10 cellular contexts compared by ENCODE assay signal in the genomic region with DNA sequence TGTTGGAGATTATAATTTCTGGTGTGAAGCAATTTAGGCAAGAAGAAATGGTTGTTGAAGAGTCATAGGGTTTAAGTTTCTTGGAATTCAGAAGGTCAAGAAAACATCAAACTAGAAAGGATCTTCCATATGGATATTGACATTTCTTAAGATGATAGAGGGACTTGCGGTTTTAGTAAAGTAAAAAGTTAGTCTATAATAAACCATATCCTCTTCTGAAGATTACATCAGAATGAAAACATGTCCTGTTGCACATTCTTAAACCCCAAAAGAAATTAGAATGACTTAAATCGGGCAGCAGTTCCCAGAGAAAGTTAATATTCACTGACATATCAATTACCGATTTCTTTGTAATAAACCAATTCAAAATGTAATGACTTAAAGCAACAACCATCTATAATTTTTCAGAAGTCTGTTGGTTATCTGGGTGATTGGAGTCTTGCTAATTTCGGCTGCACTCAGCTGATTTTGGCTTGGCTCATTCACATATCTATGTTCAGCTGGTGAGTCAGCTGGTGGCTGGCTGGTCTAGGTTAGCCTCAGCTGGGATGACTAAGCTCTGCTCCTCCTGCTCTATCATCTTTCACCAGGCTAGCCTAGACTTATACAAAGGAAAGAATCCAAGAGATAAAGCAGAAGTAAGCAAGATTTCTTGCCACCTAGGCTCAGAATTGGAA. TPM values are rescaled to one million over a fixed set of nuclear protein-coding genes. Genes with fewer than 3 reads are reported as not detected.
DNase-seq lines count a peak whose midpoint lies in the region; ATAC-seq, FAIRE-seq and TF ChIP-seq lines count a peak whose summit lies in the region.
"Had no signal": no experiment of that assay in that cellular context is flagged by ENCODE, and none has a peak within 500 bp of the region (broad histone marks: within the 10 kb centered on the region; RNA-seq: fewer than 3 reads in every experiment).

No MANE protein-coding gene starts in this region.

- no peaks in the 10 kb centered on the region for H3K36me3 ChIP-seq in right lobe of liver
- H3K36me3 ChIP-seq in HepG2 (replicated peaks in 1 of 2; ENCODE audit: control insufficient read depth in 1 of 2, insufficient read depth in 2 of 2, low read length in 2 of 2), result no peaks in the 10 kb centered on the region
- H3K36me3 ChIP-seq in thoracic aorta, result no peaks in the 10 kb centered on the region

- H3K27me3 ChIP-seq in right lobe of liver (no peaks in the 10 kb centered on the region), HepG2 (ENCODE audit: control insufficient read depth in 1 of 2, insufficient read depth in 2 of 2, low read length in 2 of 2) (no peaks in the 10 kb centered on the region), thoracic aorta (replicated peaks; ENCODE audit: insufficient read depth) (no peaks in the 10 kb centered on the region)

- H3K27ac ChIP-seq in right lobe of liver (no peak overlapping the region), HepG2 (ENCODE audit: extremely low read length, insufficient read depth, low read length) (no peak overlapping the region), thoracic aorta (peak overlapping the region in 1 of 2 donors; percentile 13)
- H3K27ac ChIP-seq: parathyroid adenoma, SK-N-MC had no signal

- TF ChIP-seq EP300 in HepG2 (IDR thresholded peaks at IDR 0.05; ENCODE audit: low read depth in 2 of 2, low read length in 2 of 2) (no peak), HepG2 (CRISPR knock-in tag; IDR thresholded peaks at IDR 0.05; ENCODE audit: borderline replicate concordance) (no peak)

- WGBS in right lobe of liver (ENCODE audit: insufficient coverage, low coverage, low lambda C conversion rate, missing lambda C conversion rate), result 68% methylated on average over 4 of the region's 4 CpGs
- WGBS in HepG2 (ENCODE audit: low lambda C conversion rate), result 26% methylated on average over 4 of the region's 4 CpGs

- H3K4me1 ChIP-seq in right lobe of liver (peaks cover 0 to 6% (median 0%) of the 10 kb centered on the region in 4 donors), HepG2 (ENCODE audit: insufficient read depth, low read length) (no peaks in the 10 kb centered on the region), thoracic aorta (ENCODE audit: control insufficient read depth in 1 of 2, low read depth in 2 of 2) (peaks cover 0 to 5% of the 10 kb centered on the region in 2 donors)
- H3K4me1 ChIP-seq: parathyroid adenoma had no signal

- BruUV-seq in HepG2 (replicated peaks; lab: Mats Ljungman, UMichigan), result no TSS peak

- H4K20me1 ChIP-seq in HepG2 (ENCODE audit: insufficient read depth, low read length), result no peaks in the 10 kb centered on the region

- H3K9ac ChIP-seq in HepG2 (ENCODE audit: insufficient read depth, low read depth, low read length), result no peak overlapping the region
- H3K9ac ChIP-seq: parathyroid adenoma had no signal

- no peaks in the 10 kb centered on the region for H3K79me2 ChIP-seq in HepG2 (ENCODE audit: insufficient read depth, low read length)
- H3K79me2 ChIP-seq: parathyroid adenoma had no signal

- TF ChIP-seq POLR2A in right lobe of liver (IDR thresholded peaks at IDR 0.05), result no peak
- TF ChIP-seq POLR2A in HepG2 (IDR thresholded peaks at IDR 0.05; ENCODE audit: insufficient read depth in 1 of 2, low read depth in 2 of 2, low read length in 2 of 2), result no peak

- CTCF ChIA-PET in HepG2 (lab: Yijun Ruan, JAX; ENCODE audit: low intra/inter-chr PET ratio, low total read pairs), result no interaction called here

- TF ChIP-seq RAD21 in HepG2 (CRISPR knock-in tag; IDR thresholded peaks at IDR 0.05), result no peak

- POLR2A ChIA-PET in HepG2 (lab: Yijun Ruan, JAX), result no interaction called here

- TF ChIP-seq CTCF in right lobe of liver (IDR thresholded peaks at IDR 0.05), result no peak
- no peak for TF ChIP-seq CTCF in HepG2 (CRISPR knock-in tag; IDR thresholded peaks at IDR 0.05)
- TF ChIP-seq CTCF in thoracic aorta (IDR thresholded peaks at IDR 0.05), result no peak

- ATAC-seq in right lobe of liver, result peak; percentile 38 to 95 (median 47)
- ATAC-seq in HepG2, result no peak
- ATAC-seq in thoracic aorta (ENCODE audit: insufficient number of reproducible peaks, low FRiP score, low read depth), result no peak

- intact Hi-C loops in right lobe of liver (cut with DNase I), result no loop called here
- intact Hi-C loops in HepG2 (cut with micrococcal nuclease; ENCODE audit: unreplicated experiment), result no loop called here

- H3K4me2 ChIP-seq in HepG2 (ENCODE audit: low read depth, low read length), result no peak overlapping the region

- FAIRE-seq in HepG2 (lab: Jason Lieb, UNC), result no peak

- DNase-seq in right lobe of liver (peak in 1 of 3 donors; percentile 34), HepG2 (ENCODE audit: low spot score) (no peak), SK-MEL-5 (ENCODE audit: low read depth, low spot score) (peak; percentile 32), foreskin melanocyte (peak; percentile 28), thoracic aorta (ENCODE audit: low spot score) (peak; percentile 3), NCI-H1092 (lab: John Stamatoyannopoulos, UW) (no peak), SIG-M5 treated with dmso at 0.1 percent for 504 hours (lab: John Stamatoyannopoulos, UW; ENCODE audit: unreplicated experiment) (no peak), SKM-1 (lab: John Stamatoyannopoulos, UW; ENCODE audit: unreplicated experiment) (no peak)

- H3K4me3 ChIP-seq in right lobe of liver (no peak overlapping the region), HepG2 (replicated peaks in 1 of 3; ENCODE audit: insufficient read depth in 1 of 3, low read depth in 2 of 3, low read length in 3 of 3) (no peak overlapping the region), thoracic aorta (no peak overlapping the region)
- H3K4me3 ChIP-seq: SK-N-MC had no signal

- H2AFZ ChIP-seq in HepG2 (ENCODE audit: low read length), result no peak overlapping the region
- H2AFZ ChIP-seq: parathyroid adenoma had no signal

- H3K9me3 ChIP-seq in right lobe of liver (no peaks in the 10 kb centered on the region), HepG2 (ENCODE audit: low read length) (no peaks in the 10 kb centered on the region), thoracic aorta (no peaks in the 10 kb centered on the region)

- in situ Hi-C loops in HepG2 (cut with HindIII; ENCODE audit: extremely low pct_ligation_motif_present, low pct_unique_long_range_greater_than_20kb), result no loop called here
- in situ Hi-C loops in SK-MEL-5 (cut with HindIII; ENCODE audit: low pct_unique_long_range_greater_than_20kb, low sequenced_read_pairs), result no loop called here

TF ChIP-seq in HepG2, 621 proteins besides CTCF, POLR2A, EP300 and RAD21 (continues in another document):
- TF ChIP-seq RAD51 (IDR thresholded peaks at IDR 0.05; ENCODE audit: borderline replicate concordance) (no peak), ZNF761 (CRISPR knock-in tag; conservative IDR thresholded peaks at IDR 0.05) (no peak), ZNF337 (CRISPR knock-in tag; IDR thresholded peaks at IDR 0.05; ENCODE audit: borderline replicate concordance, low read depth) (no peak), FOXC1 (CRISPR knock-in tag; IDR thresholded peaks at IDR 0.05; ENCODE audit: borderline replicate concordance) (no peak), BRCA1 (CRISPR knock-in tag; IDR thresholded peaks at IDR 0.05) (no peak)
- TF ChIP-seq, protein P1, sequence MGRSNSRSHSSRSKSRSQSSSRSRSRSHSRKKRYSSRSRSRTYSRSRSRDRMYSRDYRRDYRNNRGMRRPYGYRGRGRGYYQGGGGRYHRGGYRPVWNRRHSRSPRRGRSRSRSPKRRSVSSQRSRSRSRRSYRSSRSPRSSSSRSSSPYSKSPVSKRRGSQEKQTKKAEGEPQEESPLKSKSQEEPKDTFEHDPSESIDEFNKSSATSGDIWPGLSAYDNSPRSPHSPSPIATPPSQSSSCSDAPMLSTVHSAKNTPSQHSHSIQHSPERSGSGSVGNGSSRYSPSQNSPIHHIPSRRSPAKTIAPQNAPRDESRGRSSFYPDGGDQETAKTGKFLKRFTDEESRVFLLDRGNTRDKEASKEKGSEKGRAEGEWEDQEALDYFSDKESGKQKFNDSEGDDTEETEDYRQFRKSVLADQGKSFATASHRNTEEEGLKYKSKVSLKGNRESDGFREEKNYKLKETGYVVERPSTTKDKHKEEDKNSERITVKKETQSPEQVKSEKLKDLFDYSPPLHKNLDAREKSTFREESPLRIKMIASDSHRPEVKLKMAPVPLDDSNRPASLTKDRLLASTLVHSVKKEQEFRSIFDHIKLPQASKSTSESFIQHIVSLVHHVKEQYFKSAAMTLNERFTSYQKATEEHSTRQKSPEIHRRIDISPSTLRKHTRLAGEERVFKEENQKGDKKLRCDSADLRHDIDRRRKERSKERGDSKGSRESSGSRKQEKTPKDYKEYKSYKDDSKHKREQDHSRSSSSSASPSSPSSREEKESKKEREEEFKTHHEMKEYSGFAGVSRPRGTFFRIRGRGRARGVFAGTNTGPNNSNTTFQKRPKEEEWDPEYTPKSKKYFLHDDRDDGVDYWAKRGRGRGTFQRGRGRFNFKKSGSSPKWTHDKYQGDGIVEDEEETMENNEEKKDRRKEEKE (IDR thresholded peaks at IDR 0.05), result no peak

RNA-seq across cellular contexts. Expression of gene DYNLT3, which starts 24.4 kb away (rescaled TPM):
- total RNA-seq in right lobe of liver (10 to 100 TPM; 13.1 to 24.4 (median 17.7) TPM), HepG2 (2016; rRNA removed; fragmentation: Illumina TruSeq; extraction: Trizol) (6.1 and 9.5 TPM in 2 replicates), thoracic aorta (10 to 100 TPM; 50.4 to 52.9 TPM)
- 1.5 and 1.8 TPM in 2 replicates for total RNA-seq in HepG2 (2016; cell fraction: cytosol; rRNA removed; fragmentation: Illumina TruSeq; extraction: Trizol; ENCODE audit: low read depth)
- 6.1 and 10.9 TPM in 2 replicates for total RNA-seq in HepG2 (2016; cell fraction: insoluble cytoplasmic fraction; rRNA removed; fragmentation: Illumina TruSeq; extraction: Trizol)
- 4.0 and 4.4 TPM in 2 replicates for total RNA-seq in HepG2 (2016; cell fraction: membrane; rRNA removed; fragmentation: Illumina TruSeq; extraction: Trizol)
- 3.2 and 3.4 TPM in 2 replicates for total RNA-seq in HepG2 (2016; cell fraction: nucleus; rRNA removed; fragmentation: Illumina TruSeq; extraction: Trizol)
- 5.4 TPM in 2 replicates for polyA plus RNA-seq in HepG2 (2011; rRNA removed)
- polyA plus RNA-seq in HepG2 (2011; cell fraction: cytosol; rRNA removed), result 2.0 and 3.9 TPM in 2 replicates
- polyA plus RNA-seq in HepG2 (2011; cell fraction: nucleus; rRNA removed), result 0.90 and 2.0 TPM in 2 replicates
- 7.0 and 9.2 TPM in 2 replicates for polyA plus RNA-seq in HepG2 (2012)
- 1.6 and 2.3 TPM in 2 replicates for polyA plus RNA-seq in HepG2 (2016; cell fraction: cytosol; fragmentation: Illumina TruSeq; extraction: Trizol; ENCODE audit: low read depth)
- polyA plus RNA-seq in HepG2 (2016; cell fraction: insoluble cytoplasmic fraction; fragmentation: Illumina TruSeq; extraction: Trizol; ENCODE audit: low read depth), result 14.0 and 14.5 TPM in 2 replicates
- 4.6 TPM in 2 replicates for polyA plus RNA-seq in HepG2 (2016; cell fraction: membrane; fragmentation: Illumina TruSeq; extraction: Trizol; ENCODE audit: low read depth)
- polyA plus RNA-seq in HepG2 (2016; cell fraction: nucleus; fragmentation: Illumina TruSeq; extraction: Trizol; ENCODE audit: insufficient read depth, low read depth), result 6.3 and 6.6 TPM in 2 replicates
- 1.7 and 12.3 TPM in 2 replicates for polyA minus RNA-seq in HepG2 (2011; rRNA and poly(A)+ RNA removed; ENCODE audit: low replicate concordance)
- 2.4 and 3.0 TPM in 2 replicates for polyA minus RNA-seq in HepG2 (2011; cell fraction: cytosol; rRNA and poly(A)+ RNA removed)
- 3.0 and 4.5 TPM in 2 replicates for polyA minus RNA-seq in HepG2 (2011; cell fraction: nucleus; rRNA and poly(A)+ RNA removed)
- total RNA-seq in SK-MEL-5 (2014; rRNA removed; shearing (Covaris generic)), result 125 and 137 TPM in 2 replicates
- polyA plus RNA-seq in SK-MEL-5 (2015; cell fraction: cytosol; rRNA removed), result 68.5 and 81.3 TPM in 2 replicates
- 39.8 and 40.1 TPM in 2 replicates for polyA plus RNA-seq in SK-MEL-5 (2015; cell fraction: nucleus; rRNA removed)

Comparison
In these comparisons a context has a peak if more than half of its experiments do, and no peak if none do; other contexts are left out.
1. ATAC-seq: peak in right lobe of liver (4 of 4); none in HepG2 (single experiment) and thoracic aorta (single experiment).
2. DNase-seq: peak in SK-MEL-5 (single experiment), foreskin melanocyte (single experiment) and thoracic aorta (single experiment); none in HepG2 (single experiment), NCI-H1092 (single experiment), SIG-M5 treated with dmso at 0.1 percent for 504 hours (single experiment) and SKM-1 (single experiment).